Comparison of ENCODE assay signal across 2 cellular contexts in genomic region chr22:37570661-37570976, GRCh38.
TF ChIP-seq lines count a peak whose summit lies in the region.

No MANE protein-coding gene starts in this region.

TF ChIP-seq in HEK293, 187 proteins besides CTCF, POLR2A, EP300 and RAD21 (continued from another document):
- no peak for TF ChIP-seq ZNF311 (tag by site-specific recombination; IDR thresholded peaks at IDR 0.05; ENCODE audit: borderline replicate concordance)

TF ChIP-seq in SK-N-SH treated with all-trans-retinoic acid at 6 μM for 48 hours, 23 proteins besides CTCF, POLR2A, EP300 and RAD21 (continued from another document):
- TF ChIP-seq, protein P1, sequence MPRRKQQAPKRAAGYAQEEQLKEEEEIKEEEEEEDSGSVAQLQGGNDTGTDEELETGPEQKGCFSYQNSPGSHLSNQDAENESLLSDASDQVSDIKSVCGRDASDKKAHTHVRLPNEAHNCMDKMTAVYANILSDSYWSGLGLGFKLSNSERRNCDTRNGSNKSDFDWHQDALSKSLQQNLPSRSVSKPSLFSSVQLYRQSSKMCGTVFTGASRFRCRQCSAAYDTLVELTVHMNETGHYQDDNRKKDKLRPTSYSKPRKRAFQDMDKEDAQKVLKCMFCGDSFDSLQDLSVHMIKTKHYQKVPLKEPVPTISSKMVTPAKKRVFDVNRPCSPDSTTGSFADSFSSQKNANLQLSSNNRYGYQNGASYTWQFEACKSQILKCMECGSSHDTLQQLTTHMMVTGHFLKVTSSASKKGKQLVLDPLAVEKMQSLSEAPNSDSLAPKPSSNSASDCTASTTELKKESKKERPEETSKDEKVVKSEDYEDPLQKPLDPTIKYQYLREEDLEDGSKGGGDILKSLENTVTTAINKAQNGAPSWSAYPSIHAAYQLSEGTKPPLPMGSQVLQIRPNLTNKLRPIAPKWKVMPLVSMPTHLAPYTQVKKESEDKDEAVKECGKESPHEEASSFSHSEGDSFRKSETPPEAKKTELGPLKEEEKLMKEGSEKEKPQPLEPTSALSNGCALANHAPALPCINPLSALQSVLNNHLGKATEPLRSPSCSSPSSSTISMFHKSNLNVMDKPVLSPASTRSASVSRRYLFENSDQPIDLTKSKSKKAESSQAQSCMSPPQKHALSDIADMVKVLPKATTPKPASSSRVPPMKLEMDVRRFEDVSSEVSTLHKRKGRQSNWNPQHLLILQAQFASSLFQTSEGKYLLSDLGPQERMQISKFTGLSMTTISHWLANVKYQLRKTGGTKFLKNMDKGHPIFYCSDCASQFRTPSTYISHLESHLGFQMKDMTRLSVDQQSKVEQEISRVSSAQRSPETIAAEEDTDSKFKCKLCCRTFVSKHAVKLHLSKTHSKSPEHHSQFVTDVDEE (CRISPR knock-in tag; IDR thresholded peaks at IDR 0.05): no peak
- TF ChIP-seq ISL1 (CRISPR knock-in tag; IDR thresholded peaks at IDR 0.05) (no peak), BACH2 (CRISPR knock-in tag; IDR thresholded peaks at IDR 0.05; ENCODE audit: borderline replicate concordance) (no peak), ZFP30 (CRISPR knock-in tag; IDR thresholded peaks at IDR 0.05) (no peak), ZNF70 (CRISPR knock-in tag; IDR thresholded peaks at IDR 0.05) (no peak), ARNTL (CRISPR knock-in tag; IDR thresholded peaks at IDR 0.05; ENCODE audit: borderline replicate concordance, low read depth) (no peak), TOX (CRISPR knock-in tag; IDR thresholded peaks at IDR 0.05; ENCODE audit: borderline replicate concordance) (no peak), RARB (CRISPR knock-in tag; IDR thresholded peaks at IDR 0.05) (no peak)
- TF ChIP-seq, protein P2, sequence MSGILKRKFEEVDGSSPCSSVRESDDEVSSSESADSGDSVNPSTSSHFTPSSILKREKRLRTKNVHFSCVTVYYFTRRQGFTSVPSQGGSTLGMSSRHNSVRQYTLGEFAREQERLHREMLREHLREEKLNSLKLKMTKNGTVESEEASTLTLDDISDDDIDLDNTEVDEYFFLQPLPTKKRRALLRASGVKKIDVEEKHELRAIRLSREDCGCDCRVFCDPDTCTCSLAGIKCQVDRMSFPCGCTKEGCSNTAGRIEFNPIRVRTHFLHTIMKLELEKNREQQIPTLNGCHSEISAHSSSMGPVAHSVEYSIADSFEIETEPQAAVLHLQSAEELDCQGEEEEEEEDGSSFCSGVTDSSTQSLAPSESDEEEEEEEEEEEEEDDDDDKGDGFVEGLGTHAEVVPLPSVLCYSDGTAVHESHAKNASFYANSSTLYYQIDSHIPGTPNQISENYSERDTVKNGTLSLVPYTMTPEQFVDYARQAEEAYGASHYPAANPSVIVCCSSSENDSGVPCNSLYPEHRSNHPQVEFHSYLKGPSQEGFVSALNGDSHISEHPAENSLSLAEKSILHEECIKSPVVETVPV (CRISPR knock-in tag; IDR thresholded peaks at IDR 0.05): no peak
